Comparison of ENCODE assay signal across 8 cellular contexts in the genomic region with DNA sequence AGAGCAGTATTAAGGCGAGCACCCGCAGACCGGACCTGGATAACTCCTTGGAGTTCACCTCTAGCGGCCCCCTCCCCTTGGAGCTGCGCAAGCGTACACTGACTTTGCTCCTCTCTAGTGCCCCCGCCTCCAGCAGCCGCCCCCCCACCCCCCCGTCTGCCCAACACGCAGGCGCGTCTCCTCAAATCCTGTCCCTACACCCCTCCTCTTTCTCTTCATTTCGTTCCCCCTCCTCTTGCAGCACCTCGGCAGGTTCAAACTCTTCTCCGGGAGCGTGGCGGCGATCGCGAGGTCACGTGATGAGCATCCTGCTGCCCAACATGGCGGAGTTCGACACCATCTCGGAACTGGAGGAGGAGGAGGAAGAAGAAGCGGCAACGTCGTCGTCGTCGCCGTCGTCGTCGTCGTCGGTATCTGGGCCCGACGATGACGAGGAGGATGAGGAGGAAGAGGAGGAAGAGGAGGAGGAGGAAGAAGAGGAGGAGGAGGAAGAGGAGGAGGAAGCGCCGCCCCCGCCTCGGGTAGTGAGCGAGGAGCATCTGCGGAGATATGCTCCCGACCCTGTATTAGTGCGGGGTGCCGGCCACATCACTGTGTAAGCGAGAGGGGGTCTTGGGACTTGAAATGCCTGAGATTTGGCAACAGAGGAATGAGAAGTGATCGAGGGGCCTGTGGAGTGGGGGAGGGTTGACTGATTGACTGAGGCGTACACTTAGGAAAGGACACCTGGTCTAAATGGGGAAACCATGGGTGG. TPM values are rescaled to one million over a fixed set of nuclear protein-coding genes. Genes with fewer than 3 reads are reported as not detected.
DNase-seq lines count a peak whose midpoint lies in the region; ATAC-seq, FAIRE-seq and TF ChIP-seq lines count a peak whose summit lies in the region.

A gene (plus strand): TSS at position 212 of the 754 bp plus-strand sequence. CDS start 88 bp downstream, at position 300.

- peaks cover 0 to 18% (median 4%) of the 10 kb centered on the region in 6 donors for H3K4me1 ChIP-seq in spleen

- H3K4me3 Mint-ChIP-seq in WTC11 (peak within 1 kb of the TSS; percentile 98), immature natural killer cell (peak within 1 kb of the TSS; percentile 94 to 100 (median 98))

- H3K27me3 Mint-ChIP-seq in WTC11 (ENCODE audit: low read depth), result no peaks in the 10 kb centered on the region
- H3K27me3 Mint-ChIP-seq in immature natural killer cell (ENCODE audit: low read depth in 3 of 3), result peaks cover 4 to 6% (median 6%) of the 10 kb centered on the region in 3 donors

- CTCF ChIA-PET in WTC11 (lab: Charles Lee), result no interaction called here

- no peaks in the 10 kb centered on the region for H3K27me3 ChIP-seq in bronchial epithelial cell (ENCODE audit: control insufficient read depth, insufficient read depth, low read length)
- no peaks in the 10 kb centered on the region for H3K27me3 ChIP-seq in spleen (replicated peaks in 1 of 7)

- H3K36me3 Mint-ChIP-seq in WTC11, result no peaks in the 10 kb centered on the region
- no peaks in the 10 kb centered on the region for H3K36me3 Mint-ChIP-seq in immature natural killer cell

- no peaks in the 10 kb centered on the region for H3K9me3 Mint-ChIP-seq in WTC11
- no peaks in the 10 kb centered on the region for H3K9me3 Mint-ChIP-seq in immature natural killer cell

- no peak for TF ChIP-seq CTCF in WTC11 (IDR thresholded peaks at IDR 0.05)
- no peak for TF ChIP-seq CTCF in bronchial epithelial cell (IDR thresholded peaks at IDR 0.05; ENCODE audit: insufficient read depth, low read length, severe bottlenecking)
- no peak for TF ChIP-seq CTCF in spleen (IDR thresholded peaks at IDR 0.05 in 8 of 11, conservative IDR thresholded peaks at IDR 0.05 in 3 of 11)

- ATAC-seq in HG02840 (IDR thresholded peaks at IDR 0.05; ENCODE audit: low FRiP score, unreplicated experiment) (peak; percentile 56), WTC11 (peak; percentile 87)

- no peaks in the 10 kb centered on the region for H3K9me3 ChIP-seq in spleen

- peak within 1 kb of the TSS; percentile 64 to 89 (median 84) for H3K27ac ChIP-seq in spleen

- 0 to 35% (median 1%) methylated on average over 42 to 51 of the region's 51 CpGs for WGBS in spleen, 5 donors

- H3K27ac Mint-ChIP-seq in WTC11, result peak within 1 kb of the TSS; percentile 99
- H3K27ac Mint-ChIP-seq in immature natural killer cell, result peak within 1 kb of the TSS; percentile 93 to 99 (median 98)

- POLR2A ChIA-PET in WTC11 (lab: Charles Lee), result no interaction called here

- FAIRE-seq in GM12892 (lab: Jason Lieb, UNC) (peak; percentile 67), bronchial epithelial cell (lab: Jason Lieb, UNC) (no peak)

- DNase-seq in GM12892 (ENCODE audit: insufficient read length) (peak; percentile 31), NCI-H2029 treated with DMSO at 0.1 percent for 48 hours (lab: John Stamatoyannopoulos, UW) (peak; percentile 7), WTC11 (ENCODE audit: low spot score) (peak; percentile 69), bronchial epithelial cell (ENCODE audit: low read depth) (peak; percentile 43), immature natural killer cell (peak; percentile 66 to 74 (median 71)), spleen (peak; percentile 88), NCI-H1048 (lab: John Stamatoyannopoulos, UW) (no peak)

- intact Hi-C loops in spleen (cut with DNase I; ENCODE audit: low total_unique reads), result no loop called here

- H3K4me1 Mint-ChIP-seq in WTC11 (peaks cover 15% of the 10 kb centered on the region), immature natural killer cell (peaks cover 15 to 31% of the 10 kb centered on the region in 2 donors)

- H3K4me3 ChIP-seq in bronchial epithelial cell (ENCODE audit: low read depth, low read length) (peak within 1 kb of the TSS; percentile 75), spleen (peak within 1 kb of the TSS; percentile 42 to 78 (median 50))

- no peaks in the 10 kb centered on the region for H3K36me3 ChIP-seq in bronchial epithelial cell (ENCODE audit: control insufficient read depth, insufficient read depth, low read length)
- H3K36me3 ChIP-seq in spleen, result no peaks in the 10 kb centered on the region

- TF ChIP-seq POLR2A in GM12892 (IDR thresholded peaks at IDR 0.05; ENCODE audit: low read depth, low read length), result peak; percentile 51
- TF ChIP-seq POLR2A in spleen (IDR thresholded peaks at IDR 0.05), result no peak

TF ChIP-seq in WTC11, 78 proteins besides CTCF, POLR2A, EP300 and RAD21 (continues in another document):
- TF ChIP-seq, protein P1, sequence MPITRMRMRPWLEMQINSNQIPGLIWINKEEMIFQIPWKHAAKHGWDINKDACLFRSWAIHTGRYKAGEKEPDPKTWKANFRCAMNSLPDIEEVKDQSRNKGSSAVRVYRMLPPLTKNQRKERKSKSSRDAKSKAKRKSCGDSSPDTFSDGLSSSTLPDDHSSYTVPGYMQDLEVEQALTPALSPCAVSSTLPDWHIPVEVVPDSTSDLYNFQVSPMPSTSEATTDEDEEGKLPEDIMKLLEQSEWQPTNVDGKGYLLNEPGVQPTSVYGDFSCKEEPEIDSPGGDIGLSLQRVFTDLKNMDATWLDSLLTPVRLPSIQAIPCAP (CRISPR knock-in tag; IDR thresholded peaks at IDR 0.05), result no peak
- TF ChIP-seq NR3C1 (CRISPR knock-in tag; conservative IDR thresholded peaks at IDR 0.05; ENCODE audit: low read depth), result no peak
- TF ChIP-seq ZNF138 (CRISPR knock-in tag; conservative IDR thresholded peaks at IDR 0.05), result no peak
- TF ChIP-seq, protein P2, sequence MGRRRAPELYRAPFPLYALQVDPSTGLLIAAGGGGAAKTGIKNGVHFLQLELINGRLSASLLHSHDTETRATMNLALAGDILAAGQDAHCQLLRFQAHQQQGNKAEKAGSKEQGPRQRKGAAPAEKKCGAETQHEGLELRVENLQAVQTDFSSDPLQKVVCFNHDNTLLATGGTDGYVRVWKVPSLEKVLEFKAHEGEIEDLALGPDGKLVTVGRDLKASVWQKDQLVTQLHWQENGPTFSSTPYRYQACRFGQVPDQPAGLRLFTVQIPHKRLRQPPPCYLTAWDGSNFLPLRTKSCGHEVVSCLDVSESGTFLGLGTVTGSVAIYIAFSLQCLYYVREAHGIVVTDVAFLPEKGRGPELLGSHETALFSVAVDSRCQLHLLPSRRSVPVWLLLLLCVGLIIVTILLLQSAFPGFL (CRISPR knock-in tag; IDR thresholded peaks at IDR 0.05; ENCODE audit: borderline replicate concordance), result no peak
- no peak for TF ChIP-seq CREM (CRISPR knock-in tag; IDR thresholded peaks at IDR 0.05)
- no peak for TF ChIP-seq NFATC4 (CRISPR knock-in tag; IDR thresholded peaks at IDR 0.05)
- TF ChIP-seq ZNF671 (CRISPR knock-in tag; IDR thresholded peaks at IDR 0.05), result no peak
- no peak for TF ChIP-seq RELA (CRISPR knock-in tag; IDR thresholded peaks at IDR 0.05; ENCODE audit: borderline replicate concordance)
- TF ChIP-seq ZNF423 (CRISPR knock-in tag; IDR thresholded peaks at IDR 0.05), result no peak
- TF ChIP-seq, protein P3, sequence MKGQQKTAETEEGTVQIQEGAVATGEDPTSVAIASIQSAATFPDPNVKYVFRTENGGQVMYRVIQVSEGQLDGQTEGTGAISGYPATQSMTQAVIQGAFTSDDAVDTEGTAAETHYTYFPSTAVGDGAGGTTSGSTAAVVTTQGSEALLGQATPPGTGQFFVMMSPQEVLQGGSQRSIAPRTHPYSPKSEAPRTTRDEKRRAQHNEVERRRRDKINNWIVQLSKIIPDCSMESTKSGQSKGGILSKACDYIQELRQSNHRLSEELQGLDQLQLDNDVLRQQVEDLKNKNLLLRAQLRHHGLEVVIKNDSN (CRISPR knock-in tag; IDR thresholded peaks at IDR 0.05), result peak; percentile 92
- TF ChIP-seq FOXK1 (CRISPR knock-in tag; IDR thresholded peaks at IDR 0.05), result peak; percentile 49; the same call in 1 of the 2 replicates
- 0 out of 2 replicates have a peak, but pooled peaks have one; percentile 33 for TF ChIP-seq NR2C2 (CRISPR knock-in tag; IDR thresholded peaks at IDR 0.05)
- peak; percentile 68; the same call in 1 of the 2 replicates for TF ChIP-seq FOXP1 (CRISPR knock-in tag; IDR thresholded peaks at IDR 0.05; ENCODE audit: borderline replicate concordance)
- peak; percentile 53; the same call in 1 of the 2 replicates for TF ChIP-seq SMAD3 (CRISPR knock-in tag; IDR thresholded peaks at IDR 0.05; ENCODE audit: borderline replicate concordance)
- TF ChIP-seq, protein P4, sequence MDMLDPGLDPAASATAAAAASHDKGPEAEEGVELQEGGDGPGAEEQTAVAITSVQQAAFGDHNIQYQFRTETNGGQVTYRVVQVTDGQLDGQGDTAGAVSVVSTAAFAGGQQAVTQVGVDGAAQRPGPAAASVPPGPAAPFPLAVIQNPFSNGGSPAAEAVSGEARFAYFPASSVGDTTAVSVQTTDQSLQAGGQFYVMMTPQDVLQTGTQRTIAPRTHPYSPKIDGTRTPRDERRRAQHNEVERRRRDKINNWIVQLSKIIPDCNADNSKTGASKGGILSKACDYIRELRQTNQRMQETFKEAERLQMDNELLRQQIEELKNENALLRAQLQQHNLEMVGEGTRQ (CRISPR knock-in tag; IDR thresholded peaks at IDR 0.05), result peak; percentile 93
- 0 out of 2 replicates have a peak, but pooled peaks have one; percentile 24 for TF ChIP-seq SP1 (CRISPR knock-in tag; conservative IDR thresholded peaks at IDR 0.05)
- TF ChIP-seq TEAD1 (CRISPR knock-in tag; IDR thresholded peaks at IDR 0.05), result 0 out of 2 replicates have a peak, but pooled peaks have one; percentile 61
- TF ChIP-seq, protein P5, sequence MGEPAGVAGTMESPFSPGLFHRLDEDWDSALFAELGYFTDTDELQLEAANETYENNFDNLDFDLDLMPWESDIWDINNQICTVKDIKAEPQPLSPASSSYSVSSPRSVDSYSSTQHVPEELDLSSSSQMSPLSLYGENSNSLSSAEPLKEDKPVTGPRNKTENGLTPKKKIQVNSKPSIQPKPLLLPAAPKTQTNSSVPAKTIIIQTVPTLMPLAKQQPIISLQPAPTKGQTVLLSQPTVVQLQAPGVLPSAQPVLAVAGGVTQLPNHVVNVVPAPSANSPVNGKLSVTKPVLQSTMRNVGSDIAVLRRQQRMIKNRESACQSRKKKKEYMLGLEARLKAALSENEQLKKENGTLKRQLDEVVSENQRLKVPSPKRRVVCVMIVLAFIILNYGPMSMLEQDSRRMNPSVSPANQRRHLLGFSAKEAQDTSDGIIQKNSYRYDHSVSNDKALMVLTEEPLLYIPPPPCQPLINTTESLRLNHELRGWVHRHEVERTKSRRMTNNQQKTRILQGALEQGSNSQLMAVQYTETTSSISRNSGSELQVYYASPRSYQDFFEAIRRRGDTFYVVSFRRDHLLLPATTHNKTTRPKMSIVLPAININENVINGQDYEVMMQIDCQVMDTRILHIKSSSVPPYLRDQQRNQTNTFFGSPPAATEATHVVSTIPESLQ (CRISPR knock-in tag; IDR thresholded peaks at IDR 0.05), result no peak
- 0 out of 2 replicates have a peak, but pooled peaks have one; percentile 48 for TF ChIP-seq ETV6 (CRISPR knock-in tag; IDR thresholded peaks at IDR 0.05)

RNA-seq across cellular contexts. Expression of the gene that starts here (rescaled TPM):
- 5.2 TPM for polyA plus RNA-seq in GM12892 (2012; ENCODE audit: missing spikeins)
- total RNA-seq in WTC11 (2021) (9.4 to 11.4 TPM (median 10.8 TPM) in 3 replicates), bronchial epithelial cell (2.7 and 2.9 TPM in 2 replicates), spleen (10 to 100 TPM; 10.3 to 15.7 (median 12.6) TPM)
- polyA plus RNA-seq in immature natural killer cell (1 to 10 TPM in 2 of 3 donors, under 1 TPM in 1; 0.71 to 2.7 (median 1.6) TPM), spleen (1 to 10 TPM; 2.4 to 3.5 (median 2.8) TPM)
